Comparison of ENCODE assay signal across 8 cellular contexts in genomic region chr10:130127612-130128607, GRCh38. TPM values are rescaled to one million over a fixed set of nuclear protein-coding genes. Genes with fewer than 3 reads are reported as not detected.
DNase-seq lines count a peak whose midpoint lies in the region; ATAC-seq, FAIRE-seq and TF ChIP-seq lines count a peak whose summit lies in the region.

No MANE protein-coding gene starts in this region.

- peak; percentile 67 for TF ChIP-seq CTCF in OCI-LY3 (IDR thresholded peaks at IDR 0.05; ENCODE audit: low read depth, low read length)
- TF ChIP-seq CTCF in osteoblast (IDR thresholded peaks at IDR 0.05; ENCODE audit: extremely low read depth, low read depth, low read length): peak; percentile 88

- no peak for FAIRE-seq in frontal cortex (lab: Jason Lieb, UNC)

- H4K20me1 ChIP-seq in OCI-LY3 (ENCODE audit: insufficient read depth, low read length) (no peaks in the 10 kb centered on the region), osteoblast (ENCODE audit: insufficient read depth, low read length) (no peaks in the 10 kb centered on the region)

- DNase-seq in ELR (ENCODE audit: low read depth): peak; percentile 79
- DNase-seq in activated effector memory CD4-positive, alpha-beta T cell treated with anti-CD3 and anti-CD28 coated beads, Interleukin-2, amount 50 U/mL, for 16 hours: peak; percentile 82
- DNase-seq in frontal cortex (ENCODE audit: low spot score in 2 of 2): peak; percentile 76 to 88
- DNase-seq in osteoblast (ENCODE audit: insufficient read length, low spot score, missing footprints): peak; percentile 94
- no peak for DNase-seq in GF-D8 (lab: John Stamatoyannopoulos, UW)

- H3K79me2 ChIP-seq in OCI-LY3 (ENCODE audit: low read length): no peaks in the 10 kb centered on the region
- no peaks in the 10 kb centered on the region for H3K79me2 ChIP-seq in osteoblast (ENCODE audit: insufficient read depth, low read length)

- H3K4me1 ChIP-seq in OCI-LY3 (ENCODE audit: low read length) (peaks cover 5% of the 10 kb centered on the region; the same call in 1 of the 2 replicates), osteoblast (ENCODE audit: insufficient read depth, low read length) (peaks cover 9% of the 10 kb centered on the region)

- no peak overlapping the region for H3K9ac ChIP-seq in OCI-LY3 (ENCODE audit: low read length)

- H3K4me3 ChIP-seq in OCI-LY3 (ENCODE audit: low read length) (no peak overlapping the region), osteoblast (ENCODE audit: insufficient read depth, low read length) (no peak overlapping the region)

- H3K27me3 ChIP-seq in OCI-LY3 (ENCODE audit: low read depth, low read length) (no peaks in the 10 kb centered on the region), osteoblast (ENCODE audit: insufficient read depth, low read length) (no peaks in the 10 kb centered on the region)

- no peak overlapping the region for H2AFZ ChIP-seq in OCI-LY3 (ENCODE audit: low read depth, low read length)
- no peak overlapping the region for H2AFZ ChIP-seq in osteoblast (ENCODE audit: low read length)

- no peaks in the 10 kb centered on the region for H3K36me3 ChIP-seq in OCI-LY3 (replicated peaks; ENCODE audit: low read depth, low read length)
- H3K36me3 ChIP-seq in osteoblast (ENCODE audit: insufficient read depth, low read length): no peaks in the 10 kb centered on the region

- H3K27ac ChIP-seq in OCI-LY3 (ENCODE audit: low read length) (no peak overlapping the region), osteoblast (ENCODE audit: low read depth, low read length) (no peak overlapping the region)

- H3K4me2 ChIP-seq in OCI-LY3 (ENCODE audit: low read length): peak overlapping the region; percentile 57
- H3K4me2 ChIP-seq in osteoblast (ENCODE audit: insufficient read depth, low read length): peak overlapping the region; percentile 36

- H3K9me3 ChIP-seq in OCI-LY3 (ENCODE audit: insufficient read depth, low read length): no peaks in the 10 kb centered on the region
- H3K9me3 ChIP-seq in osteoblast (ENCODE audit: low read depth, low read length): no peaks in the 10 kb centered on the region

- ATAC-seq in GM21423 (IDR thresholded peaks at IDR 0.05; ENCODE audit: unreplicated experiment): peak; percentile 80
- peak; percentile 97 for ATAC-seq in HG03565 (IDR thresholded peaks at IDR 0.05; ENCODE audit: unreplicated experiment)

RNA-seq across cellular contexts. Expression of gene GLRX3, which starts 8.3 kb away (rescaled TPM):
- total RNA-seq in frontal cortex (68.5 TPM), osteoblast (70.1 and 74.9 TPM in 2 replicates)

RNA-seq across cellular contexts. Expression of gene C10orf143, which starts 17.3 kb away (rescaled TPM):
- 0.41 TPM for total RNA-seq in frontal cortex
- total RNA-seq in osteoblast: 1.2 and 2.5 TPM in 2 replicates
